8 cellular contexts compared by ENCODE assay signal in the genomic region with DNA sequence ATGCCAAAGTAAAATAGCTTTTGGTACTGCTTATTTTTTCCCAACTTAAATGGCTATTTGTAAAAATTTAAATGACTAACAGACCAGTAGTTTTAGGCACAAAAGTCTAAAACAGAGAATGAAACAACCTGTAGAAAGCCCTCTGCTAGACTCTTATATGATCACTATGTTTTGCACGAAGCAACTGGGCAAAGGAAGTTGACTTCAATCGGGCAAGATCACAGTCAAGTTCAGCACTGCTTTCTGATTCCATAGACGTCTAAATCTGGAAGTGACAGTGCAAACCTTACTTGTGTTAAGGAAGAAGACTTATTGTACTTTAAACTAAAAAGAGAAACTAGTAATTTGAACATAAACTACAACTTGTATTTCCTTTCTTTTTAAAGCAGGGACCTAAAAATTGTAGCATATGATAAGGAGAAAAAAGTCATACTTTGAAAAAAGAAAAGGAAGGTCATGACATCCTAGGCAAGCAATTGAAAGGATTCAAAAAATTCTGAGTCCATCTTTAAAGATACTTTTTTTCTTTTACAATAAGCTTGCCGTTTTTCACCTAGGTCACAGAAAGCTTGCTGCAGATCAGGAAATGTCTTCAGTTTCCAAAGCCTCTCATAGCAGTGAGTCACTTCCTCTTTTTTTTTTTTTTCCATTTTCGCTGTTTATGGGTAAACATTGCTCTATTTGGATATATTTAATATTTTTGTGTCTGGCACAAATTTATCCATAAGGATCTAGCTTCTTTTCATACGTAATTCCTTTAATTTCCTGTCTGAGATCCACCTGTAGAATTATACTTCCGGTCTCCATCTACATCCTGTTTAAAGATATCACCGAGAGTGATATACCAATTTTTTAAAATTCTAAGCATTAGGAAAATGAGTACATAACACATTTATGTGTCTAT.
DNase-seq lines count a peak whose midpoint lies in the region; FAIRE-seq and TF ChIP-seq lines count a peak whose summit lies in the region.

No MANE protein-coding gene starts in this region.

- H3K27me3 Mint-ChIP-seq in MCF 10A (ENCODE audit: insufficient read depth, unreplicated experiment) (peaks cover 62% of the 10 kb centered on the region), type B pancreatic cell (peaks cover 8% of the 10 kb centered on the region)

- dilution Hi-C loops in mammary epithelial cell (cut with HindIII; ENCODE audit: low sequenced_read_pairs): no loop called here

- H3K4me2 ChIP-seq in mammary epithelial cell (ENCODE audit: insufficient read depth, low read depth, low read length): no peak overlapping the region

- peak; percentile 60 for FAIRE-seq in colon (lab: Jason Lieb, UNC)

- H3K27ac Mint-ChIP-seq in MCF 10A (ENCODE audit: low read depth, unreplicated experiment) (no peak overlapping the region), type B pancreatic cell (peak overlapping the region; percentile 80)

- no peak overlapping the region for H3K4me3 Mint-ChIP-seq in MCF 10A (ENCODE audit: unreplicated experiment)
- peak overlapping the region; percentile 29 for H3K4me3 Mint-ChIP-seq in type B pancreatic cell

- H3K4me1 ChIP-seq in mammary epithelial cell (ENCODE audit: insufficient read depth, low read length): no peaks in the 10 kb centered on the region

- H3K36me3 ChIP-seq in mammary epithelial cell (ENCODE audit: insufficient read depth, low read length): no peaks in the 10 kb centered on the region

- no TSS peak for BruUV-seq in MCF 10A (replicated peaks; lab: Mats Ljungman, UMichigan)
- BruUV-seq in mammary epithelial cell (replicated peaks; lab: Mats Ljungman, UMichigan): no TSS peak

- no peaks in the 10 kb centered on the region for H3K79me2 ChIP-seq in mammary epithelial cell (ENCODE audit: insufficient read depth, low read length)

- H3K4me3 ChIP-seq in mammary epithelial cell (replicated peaks in 1 of 3; ENCODE audit: insufficient read depth in 1 of 3, low read depth in 2 of 3, low read length in 3 of 3): no peak overlapping the region

- H3K9me3 Mint-ChIP-seq in MCF 10A (ENCODE audit: unreplicated experiment) (no peaks in the 10 kb centered on the region), type B pancreatic cell (no peaks in the 10 kb centered on the region)

- no peaks in the 10 kb centered on the region for H4K20me1 ChIP-seq in mammary epithelial cell (ENCODE audit: insufficient read depth, low read length)

- H3K4me1 Mint-ChIP-seq in MCF 10A (ENCODE audit: insufficient read depth, unreplicated experiment) (no peaks in the 10 kb centered on the region), type B pancreatic cell (ENCODE audit: unreplicated experiment) (peaks cover 37% of the 10 kb centered on the region)

- peak; percentile 20 for DNase-seq in MCF 10A (ENCODE audit: unreplicated experiment)
- DNase-seq in mammary epithelial cell: no peak
- peak; percentile 57 to 81 for DNase-seq in NOMO-1 (lab: John Stamatoyannopoulos, UW; ENCODE audit: unreplicated experiment in 2 of 2)
- DNase-seq in type B pancreatic cell (ENCODE audit: extremely low spot score, unreplicated experiment): no peak
- DNase-seq in NCI-H1694 treated with DMSO at 0.1 percent for 48 hours (lab: John Stamatoyannopoulos, UW): no peak
- DNase-seq in stimulated activated CD4-positive, alpha-beta T cell treated with anti-CD3 and anti-CD28 coated beads, Interleukin-2, amount 100 ng/mL, for 48 hours: no peak
- no peak for DNase-seq in GOT3 (lab: John Stamatoyannopoulos, UW)

- POLR2A ChIA-PET in MCF 10A (lab: Yijun Ruan, JAX): no interaction called here

- in situ Hi-C loops in mammary epithelial cell (cut with MboI; ENCODE audit: low sequenced_read_pairs in 2 of 2): no loop called here

- no peak overlapping the region for H2AFZ ChIP-seq in mammary epithelial cell (ENCODE audit: low read depth, low read length)

- intact Hi-C loops in MCF 10A (cut with micrococcal nuclease): no loop called here
- intact Hi-C loops in mammary epithelial cell (cut with micrococcal nuclease): no loop called here

- CTCF ChIA-PET in MCF 10A (lab: Yijun Ruan, JAX): interaction anchor here (0.6 to 1.0 kb wide), 7 partner anchors 13 to 683 kb away, joined by 3 to 7 read pairs (median 4); no protein-coding TSS in a partner anchor
- CTCF ChIA-PET in mammary epithelial cell (lab: Charles Lee; ENCODE audit: low non-redundant PET): no interaction called here

- 86% methylated on average over 8 of the region's 8 CpGs for WGBS in mammary epithelial cell (ENCODE audit: low coverage, missing lambda C conversion rate)

- peaks cover 5% of the 10 kb centered on the region for H3K27me3 ChIP-seq in mammary epithelial cell (ENCODE audit: insufficient read depth, low read length)

- H3K27ac ChIP-seq in mammary epithelial cell (ENCODE audit: insufficient read depth, low read depth, low read length): no peak overlapping the region

- H3K9ac ChIP-seq in mammary epithelial cell (ENCODE audit: insufficient read depth, low read length): no peak overlapping the region

- TF ChIP-seq CTCF in MCF 10A (IDR thresholded peaks at IDR 0.05; ENCODE audit: unreplicated experiment): no peak
- TF ChIP-seq CTCF in mammary epithelial cell (conservative IDR thresholded peaks at IDR 0.05 in 1 of 2, IDR thresholded peaks at IDR 0.05 in 1 of 2; ENCODE audit: extremely low read depth in 1 of 2, insufficient read depth in 1 of 2, low read depth in 1 of 2, low read length in 2 of 2): no peak
- TF ChIP-seq CTCF in type B pancreatic cell (conservative IDR thresholded peaks at IDR 0.05): no peak

- no peaks in the 10 kb centered on the region for H3K36me3 Mint-ChIP-seq in MCF 10A (ENCODE audit: insufficient read depth, unreplicated experiment)
- no peaks in the 10 kb centered on the region for H3K36me3 Mint-ChIP-seq in type B pancreatic cell

- no peaks in the 10 kb centered on the region for H3K9me3 ChIP-seq in mammary epithelial cell (replicated peaks; ENCODE audit: insufficient read depth, low read length)

Comparison
In these comparisons a context has a peak if more than half of its experiments do, and no peak if none do; other contexts are left out.
1. DNase-seq: peak in MCF 10A (single experiment) and NOMO-1 (2 of 2); none in mammary epithelial cell (single experiment), type B pancreatic cell (single experiment), NCI-H1694 treated with DMSO at 0.1 percent for 48 hours (single experiment), stimulated activated CD4-positive, alpha-beta T cell treated with anti-CD3 and anti-CD28 coated beads, Interleukin-2, amount 100 ng/mL, for 48 hours (0 of 2) and GOT3 (single experiment).